In the genomic region with DNA sequence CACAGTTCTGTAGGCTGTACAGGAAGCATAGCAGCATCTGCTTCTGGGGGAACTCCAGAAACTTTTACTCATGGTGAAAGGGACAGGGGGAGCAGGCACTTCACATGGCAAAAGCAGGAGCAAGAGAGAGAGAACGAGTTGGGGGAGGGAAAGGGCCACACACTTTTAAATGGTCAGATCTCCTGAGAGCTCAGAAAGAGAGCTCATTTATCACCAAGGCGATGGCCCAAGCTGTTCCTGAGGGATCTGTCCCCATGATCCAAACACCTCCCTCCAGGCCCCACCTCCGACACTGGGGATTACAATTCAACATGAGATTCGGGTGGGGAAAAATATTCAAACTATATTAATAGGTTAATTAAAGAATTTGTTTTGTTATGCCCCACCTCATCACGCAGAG, we compare ENCODE assay signal across 18 cellular contexts.
A peak's percentile ranks its signal among the peaks of the same experiment; 100 is the strongest.
DNase-seq lines count a peak whose midpoint lies in the region; ATAC-seq and TF ChIP-seq lines count a peak whose summit lies in the region.
"Had no signal": no experiment of that assay in that cellular context is flagged by ENCODE, and none has a peak within 500 bp of the region (broad histone marks: within the 10 kb centered on the region; RNA-seq: fewer than 3 reads in every experiment).

No MANE protein-coding gene starts in this region.

- DNase-seq in NCI-H748 (lab: John Stamatoyannopoulos, UW; ENCODE audit: unreplicated experiment) (peak; percentile 52), NCI-H748 treated with DMSO at 0.1 percent for 48 hours (lab: John Stamatoyannopoulos, UW) (no peak), WTC11 (ENCODE audit: low spot score) (no peak), GM13976 (ENCODE audit: low spot score) (no peak)
- no peak for DNase-seq in activated T-cell treated with anti-CD3 and anti-CD28 coated beads, Interleukin-2, amount 50 U/mL, for 72 hours
- DNase-seq: AML-193; C1 segment of cervical spinal cord; Calu3; CD8-positive, alpha-beta T cell; DMS153; HFFc6; Kasumi-1; NCI-H1694 treated with DMSO at 0.1 percent for 48 hours; NCI-H510A treated with DMSO at 0.1 percent for 48 hours; SIG-M5; SK-N-SH had no signal

- H3K36me3 Mint-ChIP-seq in WTC11 (no peaks in the 10 kb centered on the region), nephron (ENCODE audit: low read depth) (no peaks in the 10 kb centered on the region)
- H3K36me3 Mint-ChIP-seq in activated T-cell treated with anti-CD3 and anti-CD28 coated beads, Interleukin-2, amount 50 U/mL, for 72 hours (ENCODE audit: insufficient read depth in 2 of 2) = peaks cover 0 to 1% of the 10 kb centered on the region in 2 donors
- H3K36me3 Mint-ChIP-seq: CD8-positive, alpha-beta T cell had no signal

- ATAC-seq in WTC11 (peak; percentile 46; the same call in 1 of the 2 replicates), GM19395 (IDR thresholded peaks at IDR 0.05; ENCODE audit: unreplicated experiment) (no peak)
- no peak for ATAC-seq in activated T-cell treated with anti-CD3 and anti-CD28 coated beads, Interleukin-2, amount 50 U/mL, for 72 hours (replicated peaks in 1 of 2)
- ATAC-seq: CD8-positive, alpha-beta T cell had no signal

- H3K4me1 Mint-ChIP-seq in WTC11 (peaks cover 33% of the 10 kb centered on the region), nephron (peaks cover 24% of the 10 kb centered on the region)
- no peaks in the 10 kb centered on the region for H3K4me1 Mint-ChIP-seq in activated T-cell treated with anti-CD3 and anti-CD28 coated beads, Interleukin-2, amount 50 U/mL, for 72 hours (ENCODE audit: low read depth)

- H3K9me3 Mint-ChIP-seq in WTC11 = peaks cover 13% of the 10 kb centered on the region
- no peaks in the 10 kb centered on the region for H3K9me3 Mint-ChIP-seq in nephron
- peaks cover 3 to 7% of the 10 kb centered on the region in 2 donors for H3K9me3 Mint-ChIP-seq in activated T-cell treated with anti-CD3 and anti-CD28 coated beads, Interleukin-2, amount 50 U/mL, for 72 hours

- POLR2A ChIA-PET in WTC11 (lab: Charles Lee) = interaction anchor here (0.5 kb wide), 1 partner anchor 15 kb away, joined by 6 read pairs; no protein-coding TSS in a partner anchor

- no peaks in the 10 kb centered on the region for H3K27me3 Mint-ChIP-seq in WTC11 (ENCODE audit: low read depth)
- H3K27me3 Mint-ChIP-seq in nephron (ENCODE audit: low read depth) = peaks cover 4% of the 10 kb centered on the region
- no peaks in the 10 kb centered on the region for H3K27me3 Mint-ChIP-seq in activated T-cell treated with anti-CD3 and anti-CD28 coated beads, Interleukin-2, amount 50 U/mL, for 72 hours (ENCODE audit: low read depth)

- no peak overlapping the region for H3K4me3 Mint-ChIP-seq in WTC11
- H3K4me3 Mint-ChIP-seq in nephron = no peak overlapping the region
- no peak overlapping the region for H3K4me3 Mint-ChIP-seq in activated T-cell treated with anti-CD3 and anti-CD28 coated beads, Interleukin-2, amount 50 U/mL, for 72 hours
- H3K4me3 Mint-ChIP-seq: CD8-positive, alpha-beta T cell; HFFc6 had no signal

- CTCF ChIA-PET in WTC11 (lab: Charles Lee) = no interaction called here

- peak overlapping the region; percentile 75; the same call in 1 of the 2 replicates for H3K27ac Mint-ChIP-seq in WTC11
- peak overlapping the region; percentile 22 to 49 (median 35) for H3K27ac Mint-ChIP-seq in nephron
- no peak overlapping the region for H3K27ac Mint-ChIP-seq in activated T-cell treated with anti-CD3 and anti-CD28 coated beads, Interleukin-2, amount 50 U/mL, for 72 hours
- H3K27ac Mint-ChIP-seq: CD8-positive, alpha-beta T cell; HFFc6 had no signal

- TF ChIP-seq CTCF in WTC11 (IDR thresholded peaks at IDR 0.05) = no peak
- no peak for TF ChIP-seq CTCF in nephron (IDR thresholded peaks at IDR 0.05; ENCODE audit: unreplicated experiment in 3 of 3)
- no peak for TF ChIP-seq CTCF in GM13976 (IDR thresholded peaks at IDR 0.05; ENCODE audit: borderline replicate concordance, control extremely low read depth, extremely low read depth, insufficient read depth, missing control alignments)

- in situ Hi-C loops in GM13976 (cut with MboI; ENCODE audit: low sequenced_read_pairs, unreplicated experiment) = no loop called here

TF ChIP-seq in WTC11, 78 proteins besides CTCF, POLR2A, EP300 and RAD21 (continues in another document):
- TF ChIP-seq SP1 (CRISPR knock-in tag; conservative IDR thresholded peaks at IDR 0.05) (no peak), CREB1 (CRISPR knock-in tag; IDR thresholded peaks at IDR 0.05) (no peak), GABPB1 (CRISPR knock-in tag; IDR thresholded peaks at IDR 0.05) (no peak), TCF7 (CRISPR knock-in tag; IDR thresholded peaks at IDR 0.05; ENCODE audit: low read depth) (no peak), ZNF317 (CRISPR knock-in tag; IDR thresholded peaks at IDR 0.05; ENCODE audit: borderline replicate concordance, low read depth) (no peak), FOXP1 (CRISPR knock-in tag; IDR thresholded peaks at IDR 0.05; ENCODE audit: borderline replicate concordance) (no peak), ZBTB21 (CRISPR knock-in tag; IDR thresholded peaks at IDR 0.05; ENCODE audit: borderline replicate concordance) (no peak)
- TF ChIP-seq, protein P1, sequence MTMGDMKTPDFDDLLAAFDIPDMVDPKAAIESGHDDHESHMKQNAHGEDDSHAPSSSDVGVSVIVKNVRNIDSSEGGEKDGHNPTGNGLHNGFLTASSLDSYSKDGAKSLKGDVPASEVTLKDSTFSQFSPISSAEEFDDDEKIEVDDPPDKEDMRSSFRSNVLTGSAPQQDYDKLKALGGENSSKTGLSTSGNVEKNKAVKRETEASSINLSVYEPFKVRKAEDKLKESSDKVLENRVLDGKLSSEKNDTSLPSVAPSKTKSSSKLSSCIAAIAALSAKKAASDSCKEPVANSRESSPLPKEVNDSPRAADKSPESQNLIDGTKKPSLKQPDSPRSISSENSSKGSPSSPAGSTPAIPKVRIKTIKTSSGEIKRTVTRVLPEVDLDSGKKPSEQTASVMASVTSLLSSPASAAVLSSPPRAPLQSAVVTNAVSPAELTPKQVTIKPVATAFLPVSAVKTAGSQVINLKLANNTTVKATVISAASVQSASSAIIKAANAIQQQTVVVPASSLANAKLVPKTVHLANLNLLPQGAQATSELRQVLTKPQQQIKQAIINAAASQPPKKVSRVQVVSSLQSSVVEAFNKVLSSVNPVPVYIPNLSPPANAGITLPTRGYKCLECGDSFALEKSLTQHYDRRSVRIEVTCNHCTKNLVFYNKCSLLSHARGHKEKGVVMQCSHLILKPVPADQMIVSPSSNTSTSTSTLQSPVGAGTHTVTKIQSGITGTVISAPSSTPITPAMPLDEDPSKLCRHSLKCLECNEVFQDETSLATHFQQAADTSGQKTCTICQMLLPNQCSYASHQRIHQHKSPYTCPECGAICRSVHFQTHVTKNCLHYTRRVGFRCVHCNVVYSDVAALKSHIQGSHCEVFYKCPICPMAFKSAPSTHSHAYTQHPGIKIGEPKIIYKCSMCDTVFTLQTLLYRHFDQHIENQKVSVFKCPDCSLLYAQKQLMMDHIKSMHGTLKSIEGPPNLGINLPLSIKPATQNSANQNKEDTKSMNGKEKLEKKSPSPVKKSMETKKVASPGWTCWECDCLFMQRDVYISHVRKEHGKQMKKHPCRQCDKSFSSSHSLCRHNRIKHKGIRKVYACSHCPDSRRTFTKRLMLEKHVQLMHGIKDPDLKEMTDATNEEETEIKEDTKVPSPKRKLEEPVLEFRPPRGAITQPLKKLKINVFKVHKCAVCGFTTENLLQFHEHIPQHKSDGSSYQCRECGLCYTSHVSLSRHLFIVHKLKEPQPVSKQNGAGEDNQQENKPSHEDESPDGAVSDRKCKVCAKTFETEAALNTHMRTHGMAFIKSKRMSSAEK (CRISPR knock-in tag; IDR thresholded peaks at IDR 0.05; ENCODE audit: borderline replicate concordance) = no peak
- TF ChIP-seq, protein P2, sequence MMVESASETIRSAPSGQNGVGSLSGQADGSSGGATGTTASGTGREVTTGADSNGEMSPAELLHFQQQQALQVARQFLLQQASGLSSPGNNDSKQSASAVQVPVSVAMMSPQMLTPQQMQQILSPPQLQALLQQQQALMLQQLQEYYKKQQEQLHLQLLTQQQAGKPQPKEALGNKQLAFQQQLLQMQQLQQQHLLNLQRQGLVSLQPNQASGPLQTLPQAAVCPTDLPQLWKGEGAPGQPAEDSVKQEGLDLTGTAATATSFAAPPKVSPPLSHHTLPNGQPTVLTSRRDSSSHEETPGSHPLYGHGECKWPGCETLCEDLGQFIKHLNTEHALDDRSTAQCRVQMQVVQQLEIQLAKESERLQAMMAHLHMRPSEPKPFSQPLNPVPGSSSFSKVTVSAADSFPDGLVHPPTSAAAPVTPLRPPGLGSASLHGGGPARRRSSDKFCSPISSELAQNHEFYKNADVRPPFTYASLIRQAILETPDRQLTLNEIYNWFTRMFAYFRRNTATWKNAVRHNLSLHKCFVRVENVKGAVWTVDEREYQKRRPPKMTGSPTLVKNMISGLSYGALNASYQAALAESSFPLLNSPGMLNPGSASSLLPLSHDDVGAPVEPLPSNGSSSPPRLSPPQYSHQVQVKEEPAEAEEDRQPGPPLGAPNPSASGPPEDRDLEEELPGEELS (CRISPR knock-in tag; IDR thresholded peaks at IDR 0.05) = no peak
- TF ChIP-seq, protein P3, sequence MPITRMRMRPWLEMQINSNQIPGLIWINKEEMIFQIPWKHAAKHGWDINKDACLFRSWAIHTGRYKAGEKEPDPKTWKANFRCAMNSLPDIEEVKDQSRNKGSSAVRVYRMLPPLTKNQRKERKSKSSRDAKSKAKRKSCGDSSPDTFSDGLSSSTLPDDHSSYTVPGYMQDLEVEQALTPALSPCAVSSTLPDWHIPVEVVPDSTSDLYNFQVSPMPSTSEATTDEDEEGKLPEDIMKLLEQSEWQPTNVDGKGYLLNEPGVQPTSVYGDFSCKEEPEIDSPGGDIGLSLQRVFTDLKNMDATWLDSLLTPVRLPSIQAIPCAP (CRISPR knock-in tag; IDR thresholded peaks at IDR 0.05) = no peak
